Comparison of ENCODE assay signal across 1 cellular context in the genomic region with DNA sequence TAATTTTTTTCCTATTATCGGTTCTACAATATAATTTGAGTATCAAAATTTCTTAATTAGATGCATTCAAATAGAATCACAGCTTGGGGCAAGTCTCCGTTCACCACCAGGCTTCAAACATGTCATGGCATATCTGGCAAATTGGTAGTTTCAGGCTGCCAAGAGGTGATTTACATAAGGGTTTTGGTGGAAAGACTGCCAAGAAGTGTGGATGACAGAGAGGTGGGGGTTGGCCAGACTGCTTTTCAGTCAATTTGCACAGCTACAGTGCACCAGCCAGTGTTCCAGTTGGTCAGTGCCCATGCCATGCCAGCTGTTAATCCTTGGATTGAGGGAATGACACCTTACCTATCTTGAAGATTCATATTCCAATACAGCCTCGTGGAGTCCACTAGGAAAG.
TF ChIP-seq lines count a peak whose summit lies in the region.

No MANE protein-coding gene starts in this region.

TF ChIP-seq in GM12878, 131 proteins besides CTCF, POLR2A, EP300 and RAD21 (continued from another document):
- TF ChIP-seq PRDM15 (CRISPR knock-in tag; IDR thresholded peaks at IDR 0.05) (no peak), SMAD1 (IDR thresholded peaks at IDR 0.05; ENCODE audit: low read depth, partially characterized antibody) (no peak), SMC3 (IDR thresholded peaks at IDR 0.05; ENCODE audit: borderline replicate concordance, low read length) (no peak), ZNF274 (IDR thresholded peaks at IDR 0.05; ENCODE audit: insufficient read depth, insufficient read length) (no peak), SREBF1 (IDR thresholded peaks at IDR 0.05; ENCODE audit: low read length) (no peak), ZNF384 (IDR thresholded peaks at IDR 0.05; ENCODE audit: borderline replicate concordance, low read depth, low read length) (no peak), SUPT20H (IDR thresholded peaks at IDR 0.05; ENCODE audit: borderline replicate concordance, control insufficient read depth, low read depth, low read length) (no peak)
- TF ChIP-seq, protein P1, sequence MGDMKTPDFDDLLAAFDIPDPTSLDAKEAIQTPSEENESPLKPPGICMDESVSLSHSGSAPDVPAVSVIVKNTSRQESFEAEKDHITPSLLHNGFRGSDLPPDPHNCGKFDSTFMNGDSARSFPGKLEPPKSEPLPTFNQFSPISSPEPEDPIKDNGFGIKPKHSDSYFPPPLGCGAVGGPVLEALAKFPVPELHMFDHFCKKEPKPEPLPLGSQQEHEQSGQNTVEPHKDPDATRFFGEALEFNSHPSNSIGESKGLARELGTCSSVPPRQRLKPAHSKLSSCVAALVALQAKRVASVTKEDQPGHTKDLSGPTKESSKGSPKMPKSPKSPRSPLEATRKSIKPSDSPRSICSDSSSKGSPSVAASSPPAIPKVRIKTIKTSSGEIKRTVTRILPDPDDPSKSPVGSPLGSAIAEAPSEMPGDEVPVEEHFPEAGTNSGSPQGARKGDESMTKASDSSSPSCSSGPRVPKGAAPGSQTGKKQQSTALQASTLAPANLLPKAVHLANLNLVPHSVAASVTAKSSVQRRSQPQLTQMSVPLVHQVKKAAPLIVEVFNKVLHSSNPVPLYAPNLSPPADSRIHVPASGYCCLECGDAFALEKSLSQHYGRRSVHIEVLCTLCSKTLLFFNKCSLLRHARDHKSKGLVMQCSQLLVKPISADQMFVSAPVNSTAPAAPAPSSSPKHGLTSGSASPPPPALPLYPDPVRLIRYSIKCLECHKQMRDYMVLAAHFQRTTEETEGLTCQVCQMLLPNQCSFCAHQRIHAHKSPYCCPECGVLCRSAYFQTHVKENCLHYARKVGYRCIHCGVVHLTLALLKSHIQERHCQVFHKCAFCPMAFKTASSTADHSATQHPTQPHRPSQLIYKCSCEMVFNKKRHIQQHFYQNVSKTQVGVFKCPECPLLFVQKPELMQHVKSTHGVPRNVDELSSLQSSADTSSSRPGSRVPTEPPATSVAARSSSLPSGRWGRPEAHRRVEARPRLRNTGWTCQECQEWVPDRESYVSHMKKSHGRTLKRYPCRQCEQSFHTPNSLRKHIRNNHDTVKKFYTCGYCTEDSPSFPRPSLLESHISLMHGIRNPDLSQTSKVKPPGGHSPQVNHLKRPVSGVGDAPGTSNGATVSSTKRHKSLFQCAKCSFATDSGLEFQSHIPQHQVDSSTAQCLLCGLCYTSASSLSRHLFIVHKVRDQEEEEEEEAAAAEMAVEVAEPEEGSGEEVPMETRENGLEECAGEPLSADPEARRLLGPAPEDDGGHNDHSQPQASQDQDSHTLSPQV (IDR thresholded peaks at IDR 0.05), result no peak
- TF ChIP-seq, protein P2, sequence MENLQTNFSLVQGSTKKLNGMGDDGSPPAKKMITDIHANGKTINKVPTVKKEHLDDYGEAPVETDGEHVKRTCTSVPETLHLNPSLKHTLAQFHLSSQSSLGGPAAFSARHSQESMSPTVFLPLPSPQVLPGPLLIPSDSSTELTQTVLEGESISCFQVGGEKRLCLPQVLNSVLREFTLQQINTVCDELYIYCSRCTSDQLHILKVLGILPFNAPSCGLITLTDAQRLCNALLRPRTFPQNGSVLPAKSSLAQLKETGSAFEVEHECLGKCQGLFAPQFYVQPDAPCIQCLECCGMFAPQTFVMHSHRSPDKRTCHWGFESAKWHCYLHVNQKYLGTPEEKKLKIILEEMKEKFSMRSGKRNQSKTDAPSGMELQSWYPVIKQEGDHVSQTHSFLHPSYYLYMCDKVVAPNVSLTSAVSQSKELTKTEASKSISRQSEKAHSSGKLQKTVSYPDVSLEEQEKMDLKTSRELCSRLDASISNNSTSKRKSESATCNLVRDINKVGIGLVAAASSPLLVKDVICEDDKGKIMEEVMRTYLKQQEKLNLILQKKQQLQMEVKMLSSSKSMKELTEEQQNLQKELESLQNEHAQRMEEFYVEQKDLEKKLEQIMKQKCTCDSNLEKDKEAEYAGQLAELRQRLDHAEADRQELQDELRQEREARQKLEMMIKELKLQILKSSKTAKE (IDR thresholded peaks at IDR 0.05; ENCODE audit: low read depth, poor library complexity, severe bottlenecking), result no peak
